Comparison of ENCODE assay signal across 1 cellular context in the genomic region with DNA sequence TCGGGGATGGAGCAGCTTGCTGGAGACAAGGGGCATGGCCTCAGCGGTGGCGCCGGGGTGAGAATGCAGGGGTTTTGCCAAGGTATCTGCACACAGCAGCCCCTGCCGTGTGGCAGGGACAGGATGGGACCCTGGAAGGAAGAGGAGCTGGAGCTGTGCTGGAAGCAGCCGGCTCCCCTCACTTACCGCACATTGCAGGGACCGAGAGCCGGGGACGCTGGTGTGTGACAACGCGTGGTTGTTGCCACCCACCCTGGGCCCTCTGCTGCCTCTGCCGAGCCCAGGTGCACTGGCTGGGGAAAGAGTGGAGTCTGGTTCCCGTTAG.
TF ChIP-seq lines count a peak whose summit lies in the region.

No MANE protein-coding gene starts in this region.

TF ChIP-seq in H1, 55 proteins besides CTCF, POLR2A, EP300 and RAD21:
- TF ChIP-seq GTF2F1 (IDR thresholded peaks at IDR 0.05; ENCODE audit: borderline replicate concordance, low read depth, low read length) (no peak), CREB1 (IDR thresholded peaks at IDR 0.05) (no peak), FOSL1 (IDR thresholded peaks at IDR 0.05; ENCODE audit: insufficient read depth, low read depth, low read length) (no peak), YY1 (IDR thresholded peaks at IDR 0.05; ENCODE audit: low read depth, low read length) (no peak), TAF1 (IDR thresholded peaks at IDR 0.05; ENCODE audit: low read depth, low read length) (no peak), SP4 (IDR thresholded peaks at IDR 0.05; ENCODE audit: low read length) (no peak), TBP (IDR thresholded peaks at IDR 0.05; ENCODE audit: low read depth, low read length) (no peak), TCF12 (IDR thresholded peaks at IDR 0.05; ENCODE audit: low read depth, low read length) (no peak), MAFK (IDR thresholded peaks at IDR 0.05; ENCODE audit: low read depth, low read length) (no peak), HDAC6 (IDR thresholded peaks at IDR 0.05; ENCODE audit: low read depth, low read length) (no peak)
